In the genomic region with DNA sequence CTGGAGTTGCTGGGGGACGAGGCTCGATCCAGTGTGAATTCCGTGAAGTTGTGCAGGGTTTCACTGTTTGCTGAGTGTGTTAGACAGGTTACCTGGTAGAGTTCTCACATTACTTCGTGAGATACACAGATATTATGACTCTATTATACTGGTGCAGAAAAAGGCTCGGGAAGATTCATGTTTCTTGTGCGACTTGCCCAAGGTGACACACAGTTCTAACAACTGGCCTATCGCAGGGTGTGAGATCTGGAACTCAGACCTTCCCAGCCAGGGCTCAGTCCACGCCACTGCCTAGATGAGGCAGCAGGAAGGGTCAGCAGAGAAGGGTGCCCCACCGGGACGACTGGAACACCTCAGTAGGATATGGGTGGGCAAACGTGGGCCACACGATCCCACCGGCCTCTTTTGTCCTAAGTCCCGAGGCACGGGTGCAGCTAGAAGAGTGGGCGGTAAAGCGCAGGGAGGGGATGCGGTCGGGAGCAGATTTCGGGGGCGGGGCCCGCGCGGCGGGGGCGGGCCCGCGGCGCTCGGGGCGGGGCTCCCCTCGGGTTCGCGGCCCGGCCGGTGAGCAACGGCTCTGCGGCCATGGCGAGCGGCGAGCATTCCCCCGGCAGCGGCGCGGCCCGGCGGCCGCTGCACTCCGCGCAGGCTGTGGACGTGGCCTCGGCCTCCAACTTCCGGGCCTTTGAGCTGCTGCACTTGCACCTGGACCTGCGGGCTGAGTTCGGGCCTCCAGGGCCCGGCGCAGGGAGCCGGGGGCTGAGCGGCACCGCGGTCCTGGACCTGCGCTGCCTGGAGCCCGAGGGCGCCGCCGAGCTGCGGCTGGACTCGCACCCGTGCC, we compare ENCODE assay signal across 8 cellular contexts. TPM values are rescaled to one million over a fixed set of nuclear protein-coding genes. Genes with fewer than 3 reads are reported as not detected.
DNase-seq lines count a peak whose midpoint lies in the region; ATAC-seq and TF ChIP-seq lines count a peak whose summit lies in the region.

A gene with protein sequence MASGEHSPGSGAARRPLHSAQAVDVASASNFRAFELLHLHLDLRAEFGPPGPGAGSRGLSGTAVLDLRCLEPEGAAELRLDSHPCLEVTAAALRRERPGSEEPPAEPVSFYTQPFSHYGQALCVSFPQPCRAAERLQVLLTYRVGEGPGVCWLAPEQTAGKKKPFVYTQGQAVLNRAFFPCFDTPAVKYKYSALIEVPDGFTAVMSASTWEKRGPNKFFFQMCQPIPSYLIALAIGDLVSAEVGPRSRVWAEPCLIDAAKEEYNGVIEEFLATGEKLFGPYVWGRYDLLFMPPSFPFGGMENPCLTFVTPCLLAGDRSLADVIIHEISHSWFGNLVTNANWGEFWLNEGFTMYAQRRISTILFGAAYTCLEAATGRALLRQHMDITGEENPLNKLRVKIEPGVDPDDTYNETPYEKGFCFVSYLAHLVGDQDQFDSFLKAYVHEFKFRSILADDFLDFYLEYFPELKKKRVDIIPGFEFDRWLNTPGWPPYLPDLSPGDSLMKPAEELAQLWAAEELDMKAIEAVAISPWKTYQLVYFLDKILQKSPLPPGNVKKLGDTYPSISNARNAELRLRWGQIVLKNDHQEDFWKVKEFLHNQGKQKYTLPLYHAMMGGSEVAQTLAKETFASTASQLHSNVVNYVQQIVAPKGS (plus strand): TSS at position 567 of the 841 bp plus-strand sequence. CDS start 19 bp downstream, at position 586.

- H3K27me3 Mint-ChIP-seq in activated CD8-positive, alpha-beta T cell treated with anti-CD3 and anti-CD28 coated beads for 36 hours, result no peaks in the 10 kb centered on the region

- H3K27ac Mint-ChIP-seq in activated CD8-positive, alpha-beta T cell treated with anti-CD3 and anti-CD28 coated beads for 36 hours, result peak within 1 kb of the TSS; percentile 87

- DNase-seq in AG04449 (ENCODE audit: low read depth, low spot score) (no peak), NCI-H2227 treated with DMSO at 0.1 percent for 48 hours (lab: John Stamatoyannopoulos, UW) (peak; percentile 36), medulla oblongata (ENCODE audit: extremely low spot score) (peak; percentile 54)
- peak; percentile 73 for DNase-seq in activated CD8-positive, alpha-beta T cell treated with anti-CD3 and anti-CD28 coated beads for 36 hours
- DNase-seq in effector CD4-positive, alpha-beta T cell, result peak; percentile 47
- peak; percentile 53 for DNase-seq in stimulated activated CD8-positive, alpha-beta memory T cell treated with anti-CD3 and anti-CD28 coated beads, Interleukin-12 subunit alpha, Interleukin-12 subunit beta, amount 100 ng/mL, for 1 hour (ENCODE audit: low read depth)

- H3K4me3 ChIP-seq in AG04449 (ENCODE audit: low read depth, low read length), result peak within 1 kb of the TSS; percentile 76

- peak; percentile 72 for ATAC-seq in GM18505 (IDR thresholded peaks at IDR 0.05; ENCODE audit: unreplicated experiment)
- peak; percentile 89 for ATAC-seq in HG02970 (IDR thresholded peaks at IDR 0.05; ENCODE audit: low FRiP score, unreplicated experiment)
- ATAC-seq in activated CD8-positive, alpha-beta T cell treated with anti-CD3 and anti-CD28 coated beads for 36 hours, result peak; percentile 84

- intact Hi-C loops in activated CD8-positive, alpha-beta T cell treated with anti-CD3 and anti-CD28 coated beads for 36 hours (cut with micrococcal nuclease), result no loop called here

- TF ChIP-seq POLR2A in GM18505 (IDR thresholded peaks at IDR 0.05; ENCODE audit: borderline replicate concordance, extremely low read depth, insufficient read depth, insufficient read length), result peak; percentile 76

- TF ChIP-seq CTCF in AG04449 (IDR thresholded peaks at IDR 0.05; ENCODE audit: insufficient read depth, low read length, missing control alignments), result no peak
- TF ChIP-seq CTCF in activated CD8-positive, alpha-beta T cell treated with anti-CD3 and anti-CD28 coated beads for 36 hours (IDR thresholded peaks at IDR 0.05), result no peak

- CTCF ChIA-PET in AG04449 (lab: Yijun Ruan, JAX), result interaction anchor here (0.8 to 10.9 kb wide), 18 partner anchors 9 to 153 kb away, joined by 3 to 89 read pairs (median 5); partner anchors contain the start of genes ELF3 and GPR37L1
- CTCF ChIA-PET in activated CD8-positive, alpha-beta T cell treated with anti-CD3 and anti-CD28 coated beads for 36 hours (lab: Charles Lee), result interaction anchor here (2.1 to 6.4 kb wide), 3 partner anchors 9 to 87 kb away, joined by 10 to 34 read pairs (median 31); no protein-coding TSS in a partner anchor

- peaks cover 22% of the 10 kb centered on the region for H3K4me1 Mint-ChIP-seq in activated CD8-positive, alpha-beta T cell treated with anti-CD3 and anti-CD28 coated beads for 36 hours (ENCODE audit: low read depth)

- POLR2A ChIA-PET in AG04449 (lab: Yijun Ruan, JAX), result interaction anchor here (0.6 to 1.5 kb wide), 6 partner anchors 18 to 131 kb away, joined by 3 to 6 read pairs (median 4); partner anchors contain the start of gene TIMM17A
- POLR2A ChIA-PET in activated CD8-positive, alpha-beta T cell treated with anti-CD3 and anti-CD28 coated beads for 36 hours (lab: Charles Lee), result interaction anchor here (0.8 to 1.4 kb wide), 10 partner anchors 9 to 165 kb away, joined by 3 to 5 read pairs (median 3); partner anchors contain the start of genes IPO9 and TIMM17A

- peak within 1 kb of the TSS; percentile 92 for H3K4me3 Mint-ChIP-seq in activated CD8-positive, alpha-beta T cell treated with anti-CD3 and anti-CD28 coated beads for 36 hours

- H3K9me3 Mint-ChIP-seq in activated CD8-positive, alpha-beta T cell treated with anti-CD3 and anti-CD28 coated beads for 36 hours, result no peaks in the 10 kb centered on the region

- H3K36me3 Mint-ChIP-seq in activated CD8-positive, alpha-beta T cell treated with anti-CD3 and anti-CD28 coated beads for 36 hours (ENCODE audit: low read depth), result peaks cover 4% of the 10 kb centered on the region

RNA-seq across cellular contexts. Expression of the gene that starts here (rescaled TPM):
- 10 to 100 TPM; 37.8 to 39.5 TPM for total RNA-seq in activated CD8-positive, alpha-beta T cell treated with anti-CD3 and anti-CD28 coated beads for 36 hours
